ENCODE assay signal across 23 cellular contexts in genomic region chr21:16102113-16102512, GRCh38.
"Had no signal": no experiment of that assay in that cellular context is flagged by ENCODE, and none has a peak within 500 bp of the region (broad histone marks: within the 10 kb centered on the region; RNA-seq: fewer than 3 reads in every experiment).

No MANE protein-coding gene starts in this region.

- DNase-seq: cortex of kidney; dorsolateral prefrontal cortex; effector CD8-positive, alpha-beta T cell; foreskin keratinocyte; kidney; left cardiac atrium; left ventricle myocardium inferior; lower lobe of right lung; mesenchymal stem cell; naive B cell; nephron progenitor cell; posterior cingulate gyrus; spleen; stimulated activated CD4-positive, alpha-beta T cell treated with anti-CD3 and anti-CD28 coated beads, Interleukin-15, amount 100 ng/mL, for 24 hours; stimulated activated CD4-positive, alpha-beta T cell treated with anti-CD3 and anti-CD28 coated beads, Interleukin-1b, Interleukin-23, amount 100 ng/mL, for 48 hours; stimulated activated CD4-positive, alpha-beta T cell treated with anti-CD3 and anti-CD28 coated beads, Interleukin-4, amount 100 ng/mL, for 24 hours; testis; upper lobe of right lung had no signal

- FAIRE-seq: kidney had no signal

- H3K4me3 ChIP-seq: dorsolateral prefrontal cortex, left ventricle myocardium inferior, lower lobe of right lung, spleen, testis, tibial nerve, upper lobe of right lung had no signal

- H3K27ac ChIP-seq: foreskin keratinocyte, left ventricle myocardium inferior, lower lobe of right lung, neutrophil, spleen, testis, tibial nerve, upper lobe of right lung had no signal

- H3K36me3 ChIP-seq: left ventricle myocardium inferior, lower lobe of right lung, neutrophil, spleen, tibial nerve, upper lobe of right lung had no signal

- ATAC-seq: esophagus mucosa; foreskin keratinocyte; left cardiac atrium; lower lobe of right lung; sciatic nerve; stimulated activated memory B cell treated with anti-CD40 and anti-IgM and Interleukin-4, amounts not matched to agents 10 μg/mL and 1 μg/mL and 100 μg/mL, for 72 hours; upper lobe of right lung had no signal

- H3K9me3 ChIP-seq: lower lobe of right lung, neutrophil, testis, tibial nerve, upper lobe of right lung had no signal

- H3K27me3 ChIP-seq: dorsolateral prefrontal cortex, foreskin keratinocyte, neutrophil, spleen, testis, tibial nerve, upper lobe of right lung had no signal

- H3K4me1 ChIP-seq: foreskin keratinocyte, left ventricle myocardium inferior, lower lobe of right lung, spleen, testis, tibial nerve, upper lobe of right lung had no signal
